Comparison of ENCODE assay signal across 8 cellular contexts in the genomic region with DNA sequence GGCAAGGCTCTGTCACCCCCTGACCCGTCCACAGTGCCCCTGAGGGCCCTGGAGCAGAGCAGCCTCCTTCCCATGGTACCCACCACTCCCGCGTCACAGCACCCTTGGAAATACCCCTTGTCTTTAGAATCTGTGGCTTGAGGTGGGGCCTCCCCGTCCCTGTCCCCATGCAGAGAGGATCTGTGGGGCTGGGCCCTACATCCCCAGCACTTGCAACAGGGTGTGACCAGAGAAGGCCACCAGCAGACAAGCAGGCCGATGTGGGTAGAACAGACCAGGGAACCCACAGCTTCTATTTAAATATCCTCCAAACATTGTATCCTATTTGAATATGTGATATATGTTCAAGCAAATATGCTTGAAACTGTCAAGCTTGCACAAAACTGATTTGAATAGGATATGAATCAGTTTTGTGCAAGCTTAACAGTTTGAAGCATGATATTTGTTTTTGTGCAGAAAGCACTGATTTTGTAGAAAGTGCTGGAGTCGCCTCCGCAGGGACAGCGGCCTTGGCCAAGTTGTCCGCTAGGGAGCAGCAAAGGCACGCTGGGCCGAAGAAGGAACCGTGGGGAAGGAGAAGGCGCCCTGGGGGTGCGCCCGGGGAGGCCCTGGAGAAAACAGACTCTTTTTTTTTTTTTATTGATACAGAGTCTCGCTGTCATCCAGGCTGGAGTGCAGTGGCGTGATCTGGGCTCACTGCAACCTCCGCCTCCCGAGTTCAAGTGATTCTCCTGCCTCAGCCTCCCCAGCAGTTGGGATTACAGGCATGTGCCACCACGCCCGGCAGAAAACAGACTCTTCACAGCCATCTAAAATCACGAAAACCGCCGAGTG. TPM values are rescaled to one million over a fixed set of nuclear protein-coding genes. Genes with fewer than 3 reads are reported as not detected.
DNase-seq lines count a peak whose midpoint lies in the region; ATAC-seq and TF ChIP-seq lines count a peak whose summit lies in the region.

No MANE protein-coding gene starts in this region.

- H3K4me3 ChIP-seq in OCI-LY7 (ENCODE audit: low read depth, low read length, poor library complexity, severe bottlenecking) = no peak overlapping the region
- H3K4me3 ChIP-seq in brain microvascular endothelial cell (ENCODE audit: low read depth, low read length) = no peak overlapping the region
- H3K4me3 ChIP-seq in lower lobe of right lung = no peak overlapping the region
- no peak overlapping the region for H3K4me3 ChIP-seq in testis

- TF ChIP-seq CTCF in OCI-LY7 (conservative IDR thresholded peaks at IDR 0.05; ENCODE audit: low read length) (peak; percentile 78), brain microvascular endothelial cell (IDR thresholded peaks at IDR 0.05; ENCODE audit: low read depth, low read length, missing control alignments) (peak; percentile 89), lower lobe of right lung (IDR thresholded peaks at IDR 0.05) (peak; percentile 74), testis (IDR thresholded peaks at IDR 0.05) (peak; percentile 36 to 70 (median 54))

- in situ Hi-C loops in brain microvascular endothelial cell (cut with HindIII; ENCODE audit: low pct_ligation_motif_present, low sequenced_read_pairs) = no loop called here

- WGBS in testis, 2 donors = 57 to 67% methylated on average over 23 to 24 of the region's 24 CpGs

- DNase-seq in NCI-H1417 (lab: John Stamatoyannopoulos, UW) (peak in 2 of 3 experiments; percentile 21 to 36), NCI-H1417 treated with DMSO at 0.1 percent for 48 hours (lab: John Stamatoyannopoulos, UW) (no peak), OCI-LY7 (ENCODE audit: low spot score) (peak; percentile 41), brain microvascular endothelial cell (peak; percentile 18), lower lobe of right lung (peak; percentile 70), testis (peak; percentile 53)

- H3K27ac ChIP-seq in OCI-LY7 (ENCODE audit: low read depth, low read length, poor library complexity, severe bottlenecking) = no peak overlapping the region
- H3K27ac ChIP-seq in brain microvascular endothelial cell = no peak overlapping the region
- no peak overlapping the region for H3K27ac ChIP-seq in lower lobe of right lung
- no peak overlapping the region for H3K27ac ChIP-seq in testis

- H3K4me1 ChIP-seq in OCI-LY7 (ENCODE audit: insufficient read depth, low read length, poor library complexity, severe bottlenecking) (no peaks in the 10 kb centered on the region), lower lobe of right lung (peaks cover 7% of the 10 kb centered on the region), testis (peaks cover 10% of the 10 kb centered on the region)

- POLR2A ChIA-PET in OCI-LY7 (lab: Charles Lee) = no interaction called here

- H3K27me3 ChIP-seq in brain microvascular endothelial cell (replicated peaks) (no peaks in the 10 kb centered on the region), lower lobe of right lung (ENCODE audit: low read depth) (peaks cover 68% of the 10 kb centered on the region), testis (no peaks in the 10 kb centered on the region)

- no peaks in the 10 kb centered on the region for H3K9me2 ChIP-seq in OCI-LY7 (ENCODE audit: insufficient read depth, low read length)

- H3K36me3 ChIP-seq in OCI-LY7 (ENCODE audit: insufficient read depth, low read length) (no peaks in the 10 kb centered on the region), brain microvascular endothelial cell (replicated peaks) (no peaks in the 10 kb centered on the region), lower lobe of right lung (no peaks in the 10 kb centered on the region), testis (ENCODE audit: low read depth, missing control alignments) (no peaks in the 10 kb centered on the region)

- CTCF ChIA-PET in OCI-LY7 (lab: Charles Lee; ENCODE audit: unreplicated experiment) = no interaction called here

- intact Hi-C loops in OCI-LY7 (cut with micrococcal nuclease; ENCODE audit: unreplicated experiment) = no loop called here
- intact Hi-C loops in lower lobe of right lung (cut with DNase I) = no loop called here
- intact Hi-C loops in testis (cut with DNase I; ENCODE audit: low total_unique reads) = no loop called here

- TF ChIP-seq POLR2A in testis (IDR thresholded peaks at IDR 0.05) = no peak

- H3K9me3 ChIP-seq in OCI-LY7 (ENCODE audit: low read length) = no peaks in the 10 kb centered on the region
- H3K9me3 ChIP-seq in lower lobe of right lung = no peaks in the 10 kb centered on the region
- H3K9me3 ChIP-seq in testis = no peaks in the 10 kb centered on the region

- no TSS peak for BruUV-seq in OCI-LY7 (replicated peaks; lab: Mats Ljungman, UMichigan)

- H4K20me1 ChIP-seq in OCI-LY7 (ENCODE audit: insufficient read depth, low read length) = no peaks in the 10 kb centered on the region

- ATAC-seq in GM21723 (IDR thresholded peaks at IDR 0.05; ENCODE audit: unreplicated experiment) = peak; percentile 69
- ATAC-seq in lower lobe of right lung = peak; percentile 53 to 59
- ATAC-seq in HG03460 (IDR thresholded peaks at IDR 0.05; ENCODE audit: unreplicated experiment) = no peak

- H3K79me2 ChIP-seq in OCI-LY7 (ENCODE audit: insufficient read depth, low read depth, low read length) = no peaks in the 10 kb centered on the region

- H2AFZ ChIP-seq in OCI-LY7 (ENCODE audit: low read length) = no peak overlapping the region

- H3K4me2 ChIP-seq in OCI-LY7 (ENCODE audit: low read length) = no peak overlapping the region

RNA-seq across cellular contexts. Expression of a gene that starts 2.2 kb away (rescaled TPM):
- total RNA-seq in OCI-LY7 (2014; rRNA removed; shearing (Covaris generic)) = not detected in 2 replicates
- total RNA-seq in OCI-LY7 (2022) (not detected in 2 replicates), lower lobe of right lung (9.0 TPM), testis (10 to 100 TPM; 36.0 to 67.6 TPM)
- 59.0 TPM for polyA plus RNA-seq in testis (ENCODE audit: insufficient read depth, low read depth, low replicate concordance)
